Comparison of ENCODE assay signal across 18 cellular contexts in the genomic region with DNA sequence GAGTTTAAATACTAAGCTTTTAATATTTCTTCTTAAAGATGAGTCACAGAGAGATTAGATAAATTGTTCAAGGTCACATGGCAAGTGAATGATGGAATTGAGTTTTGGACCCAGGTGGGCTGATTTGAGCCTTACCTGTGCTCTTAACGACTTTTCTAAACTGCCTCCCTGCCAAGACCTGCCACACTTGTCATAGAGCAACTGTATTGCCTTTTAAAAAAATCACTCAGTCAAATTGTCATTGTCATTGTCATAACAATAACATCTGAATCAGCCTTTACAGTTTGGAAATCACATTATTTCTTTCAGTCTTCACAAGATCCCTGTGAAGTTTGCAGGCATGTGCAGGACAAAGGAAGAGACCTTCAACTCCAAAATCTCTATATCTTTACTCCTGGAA. TPM values are rescaled to one million over a fixed set of nuclear protein-coding genes. Genes with fewer than 3 reads are reported as not detected.
DNase-seq lines count a peak whose midpoint lies in the region; ATAC-seq, FAIRE-seq and TF ChIP-seq lines count a peak whose summit lies in the region.
"Had no signal": no experiment of that assay in that cellular context is flagged by ENCODE, and none has a peak within 500 bp of the region (broad histone marks: within the 10 kb centered on the region; RNA-seq: fewer than 3 reads in every experiment).

No MANE protein-coding gene starts in this region.

- no peak overlapping the region for H2BK5ac ChIP-seq in H9 (ENCODE audit: insufficient read length, low read length)

- no peak for TF ChIP-seq RAD21 in A549 (conservative IDR thresholded peaks at IDR 0.05 in 1 of 2, IDR thresholded peaks at IDR 0.05 in 1 of 2)

- H3K4me3 ChIP-seq in A549 (no peak overlapping the region), adrenal gland (no peak overlapping the region), osteoblast (ENCODE audit: insufficient read depth, low read length) (no peak overlapping the region), SJCRH30 (no peak overlapping the region)
- H3K4me3 ChIP-seq: HAP-1 had no signal

- H3K56ac ChIP-seq in H9 (ENCODE audit: insufficient read length, low read depth, low read length): no peak overlapping the region

- POLR2A ChIA-PET in A549 (lab: Yijun Ruan, JAX): no interaction called here

- H3K23ac ChIP-seq in H9 (ENCODE audit: insufficient read length, low read depth, low read length): no peak overlapping the region

- no peak overlapping the region for H2BK12ac ChIP-seq in H9 (ENCODE audit: insufficient read length, low read depth, low read length)

- no peaks in the 10 kb centered on the region for H3K79me1 ChIP-seq in H9 (ENCODE audit: insufficient read depth, low read depth, low read length, poor library complexity, severe bottlenecking)

- no peak overlapping the region for H4K5ac ChIP-seq in H9 (ENCODE audit: insufficient read length, low read depth, low read length)

- peaks cover 7% of the 10 kb centered on the region; the same call in 2 of the 3 replicates for H3K4me1 ChIP-seq in A549
- H3K4me1 ChIP-seq in H9 (ENCODE audit: insufficient read depth, low read length): peaks cover 8% of the 10 kb centered on the region
- peaks cover 15 to 25% of the 10 kb centered on the region in 2 donors for H3K4me1 ChIP-seq in adrenal gland (replicated peaks in 1 of 2)
- H3K4me1 ChIP-seq in osteoblast (ENCODE audit: insufficient read depth, low read length): no peaks in the 10 kb centered on the region
- no peaks in the 10 kb centered on the region for H3K4me1 ChIP-seq in SJCRH30
- H3K4me1 ChIP-seq: BE2C had no signal

- H4K20me1 ChIP-seq in H9 (ENCODE audit: control insufficient read depth, insufficient read depth, insufficient read length) (no peaks in the 10 kb centered on the region), osteoblast (ENCODE audit: insufficient read depth, low read length) (no peaks in the 10 kb centered on the region)

- H3K9me3 ChIP-seq in A549 (no peaks in the 10 kb centered on the region), H9 (ENCODE audit: control insufficient read depth, low read depth, low read length) (no peaks in the 10 kb centered on the region), adrenal gland (replicated peaks in 1 of 3) (no peaks in the 10 kb centered on the region), osteoblast (ENCODE audit: low read depth, low read length) (no peaks in the 10 kb centered on the region), SJCRH30 (replicated peaks) (no peaks in the 10 kb centered on the region)
- H3K9me3 ChIP-seq: BE2C, HAP-1 had no signal

- no peak overlapping the region for H3K14ac ChIP-seq in H9 (ENCODE audit: insufficient read depth, low read length)

- ATAC-seq in A549: no peak

- no peak overlapping the region for H4K91ac ChIP-seq in H9 (ENCODE audit: insufficient read length, low read depth, low read length)

- TF ChIP-seq POLR2A in A549 (IDR thresholded peaks at IDR 0.05; ENCODE audit: low read length) (no peak), adrenal gland (IDR thresholded peaks at IDR 0.05) (no peak)

- H3K27ac Mint-ChIP-seq in H9: peak overlapping the region in 2 of 3 experiments; percentile 74 to 75; a peak in 2 of 7 replicates
- H3K27ac Mint-ChIP-seq: CD4-positive, CD25-positive, alpha-beta regulatory T cell had no signal

- H3K27me3 Mint-ChIP-seq in H9 (ENCODE audit: low read depth): no peaks in the 10 kb centered on the region
- H3K27me3 Mint-ChIP-seq: CD4-positive, CD25-positive, alpha-beta regulatory T cell had no signal

- H3K4me2 ChIP-seq in A549: no peak overlapping the region
- no peak overlapping the region for H3K4me2 ChIP-seq in H9 (ENCODE audit: insufficient read depth, insufficient read length, low read length)
- H3K4me2 ChIP-seq in osteoblast (ENCODE audit: insufficient read depth, low read length): no peak overlapping the region

- no peak for FAIRE-seq in A549 (lab: Jason Lieb, UNC)
- FAIRE-seq: D721Med, G401.6, GM12891, GM19239, H1 had no signal

- H2BK20ac ChIP-seq in H9 (ENCODE audit: low read depth, low read length, poor library complexity, severe bottlenecking): no peak overlapping the region

- no peaks in the 10 kb centered on the region for H3K36me3 ChIP-seq in adrenal gland (replicated peaks in 1 of 2)
- H3K36me3 ChIP-seq in osteoblast (ENCODE audit: insufficient read depth, low read length): no peaks in the 10 kb centered on the region
- no peaks in the 10 kb centered on the region for H3K36me3 ChIP-seq in SJCRH30
- H3K36me3 ChIP-seq: HAP-1 had no signal

- no peaks in the 10 kb centered on the region for H3K9me3 Mint-ChIP-seq in H9
- H3K9me3 Mint-ChIP-seq: CD4-positive, CD25-positive, alpha-beta regulatory T cell; CD8-positive, alpha-beta memory T cell had no signal

- no peak overlapping the region for H3K18ac ChIP-seq in H9 (ENCODE audit: insufficient read length, low read depth, low read length)

- H3K9ac ChIP-seq in H9 (ENCODE audit: extremely low read depth, insufficient read length, low read length): no peak overlapping the region

- peaks cover 2 to 22% (median 15%) of the 10 kb centered on the region in 3 experiments; a peak in 5 of 7 replicates for H3K36me3 Mint-ChIP-seq in H9 (ENCODE audit: insufficient read depth in 1 of 3, low read depth in 3 of 3)
- H3K36me3 Mint-ChIP-seq: CD4-positive, CD25-positive, alpha-beta regulatory T cell had no signal

- H2AFZ ChIP-seq in H9 (ENCODE audit: low read length) (no peak overlapping the region), osteoblast (ENCODE audit: low read length) (no peak overlapping the region)

- peaks cover 47 to 53% of the 10 kb centered on the region in 2 experiments for H3K4me1 Mint-ChIP-seq in H9
- H3K4me1 Mint-ChIP-seq: CD4-positive, CD25-positive, alpha-beta regulatory T cell; CD8-positive, alpha-beta memory T cell had no signal

- H4K8ac ChIP-seq in H9 (replicated peaks; ENCODE audit: insufficient read length, low read depth, low read length): no peak overlapping the region

- H3K27me3 ChIP-seq in H9 (ENCODE audit: insufficient read depth, low read length): 0 out of 2 replicates have a peak, but pooled peaks cover 2% of the 10 kb centered on the region
- H3K27me3 ChIP-seq in adrenal gland: no peaks in the 10 kb centered on the region
- no peaks in the 10 kb centered on the region for H3K27me3 ChIP-seq in osteoblast (ENCODE audit: insufficient read depth, low read length)
- H3K27me3 ChIP-seq in SJCRH30: peaks cover 16% of the 10 kb centered on the region
- H3K27me3 ChIP-seq: BE2C had no signal

- H3T11ph ChIP-seq in H9 (ENCODE audit: low read length): no peak overlapping the region

- no peak overlapping the region for H2BK15ac ChIP-seq in H9 (ENCODE audit: low read depth, low read length)

- TF ChIP-seq CTCF in A549 (IDR thresholded peaks at IDR 0.05) (no peak), H9 (conservative IDR thresholded peaks at IDR 0.05) (no peak), adrenal gland (IDR thresholded peaks at IDR 0.05) (no peak), osteoblast (IDR thresholded peaks at IDR 0.05; ENCODE audit: extremely low read depth, low read depth, low read length) (no peak)

- intact Hi-C loops in adrenal gland (cut with DNase I): no loop called here
- intact Hi-C loops in posterior vena cava (cut with DNase I): no loop called here

- WGBS in A549 (ENCODE audit: missing lambda C conversion rate): 19% methylated on average over 1 of the region's 1 CpG
- no CpG with 5 or more reads among the region's 1 CpG for WGBS in H9 (ENCODE audit: extremely low coverage, insufficient read length, low lambda C conversion rate)
- 25 to 43% (median 30%) methylated on average over 1 of the region's 1 CpG for WGBS in adrenal gland, 4 donors

- DNase-seq in A549 (ENCODE audit: low read depth in 1 of 2, low spot score in 1 of 2) (no peak), H9 (no peak), adrenal gland (peak in 1 of 7 donors; percentile 11), osteoblast (ENCODE audit: insufficient read length, low spot score, missing footprints) (peak; percentile 77), posterior vena cava (ENCODE audit: low spot score) (no peak), SJCRH30 (no peak)
- DNase-seq: ACHN; BE2C; C1 segment of cervical spinal cord; CD4-positive, CD25-positive, alpha-beta regulatory T cell; CD8-positive, alpha-beta memory T cell; COR-L47 had no signal

- H3K4ac ChIP-seq in H9 (ENCODE audit: low read depth, low read length): no peak overlapping the region

- H3K27ac ChIP-seq in A549 (no peak overlapping the region), H9 (ENCODE audit: insufficient read length, low read depth, low read length) (no peak overlapping the region), adrenal gland (peak overlapping the region; percentile 14 to 78 (median 43)), osteoblast (ENCODE audit: low read depth, low read length) (no peak overlapping the region), SJCRH30 (no peak overlapping the region)

- H2BK120ac ChIP-seq in H9 (ENCODE audit: low read depth, low read length, poor library complexity, severe bottlenecking): no peak overlapping the region

- no peak overlapping the region for H3K4me3 Mint-ChIP-seq in H9
- H3K4me3 Mint-ChIP-seq: CD4-positive, CD25-positive, alpha-beta regulatory T cell; CD8-positive, alpha-beta memory T cell had no signal

- no peak overlapping the region for H2AK5ac ChIP-seq in H9 (ENCODE audit: insufficient read length, low read length)

- TF ChIP-seq EP300 in A549 (IDR thresholded peaks at IDR 0.05): no peak

- CTCF ChIA-PET in A549 (lab: Yijun Ruan, JAX): interaction anchor here (0.6 to 1.9 kb wide), 3 partner anchors 29 to 81 kb away, joined by 3 to 10 read pairs (median 3); no protein-coding TSS in a partner anchor

- no peaks in the 10 kb centered on the region for H3K23me2 ChIP-seq in H9 (ENCODE audit: insufficient read length, low read depth, low read length, poor library complexity, severe bottlenecking)

- no peaks in the 10 kb centered on the region for H3K79me2 ChIP-seq in H9 (ENCODE audit: insufficient read depth, low read length)
- no peaks in the 10 kb centered on the region for H3K79me2 ChIP-seq in osteoblast (ENCODE audit: insufficient read depth, low read length)

RNA-seq across cellular contexts. Expression of gene SLC4A8, which starts 25.7 kb away (rescaled TPM):
- polyA plus RNA-seq in A549 (2011; rRNA removed) (1.7 and 2.3 TPM in 2 replicates), A549 (2017; fragmentation: RNase III; extraction: RNeasy Plus Mini Kit Qiagen cat#74134 plus additional on column Dnase treatment) (1.1 to 1.6 TPM (median 1.4 TPM) in 3 replicates), adrenal gland (10 to 100 TPM in 1 of 3 donors, 1 to 10 TPM in 2; 3.1 to 10.6 (median 4.5) TPM)
- 0.66 and 0.79 TPM in 2 replicates for polyA plus RNA-seq in A549 (2012; cell fraction: cytosol; rRNA removed)
- polyA plus RNA-seq in A549 (2012; cell fraction: nucleus; rRNA removed): 1.3 and 2.0 TPM in 2 replicates
- polyA minus RNA-seq in A549 (2011; rRNA and poly(A)+ RNA removed): 2.6 and 3.3 TPM in 2 replicates
- total RNA-seq in H9 (2021) (18.0 and 26.3 TPM in 2 replicates), adrenal gland (10 to 100 TPM in 5 of 8 donors, 1 to 10 TPM in 3; 3.0 to 27.0 (median 13.2) TPM), osteoblast (1.2 and 2.9 TPM in 2 replicates), posterior vena cava (1 to 10 TPM in 1 of 2 donors, under 1 TPM in 1; 0.79 to 1.4 TPM)
- under 0.01 and 0.08 TPM in 2 replicates for total RNA-seq in SJCRH30 (2014; rRNA removed; shearing (Covaris generic))

RNA-seq across cellular contexts. Expression of gene GALNT6, which starts 59.1 kb away (rescaled TPM):
- polyA plus RNA-seq in A549 (2011; rRNA removed): 3.9 and 4.3 TPM in 2 replicates
- polyA plus RNA-seq in A549 (2012; cell fraction: cytosol; rRNA removed): 3.0 and 3.3 TPM in 2 replicates
- polyA plus RNA-seq in A549 (2012; cell fraction: nucleus; rRNA removed): 2.1 and 3.0 TPM in 2 replicates
- polyA plus RNA-seq in A549 (2017; fragmentation: RNase III; extraction: RNeasy Plus Mini Kit Qiagen cat#74134 plus additional on column Dnase treatment): 2.9 to 4.1 TPM (median 3.6 TPM) in 3 replicates
- 4.6 and 6.6 TPM in 2 replicates for polyA minus RNA-seq in A549 (2011; rRNA and poly(A)+ RNA removed)
- total RNA-seq in H9 (2021): 9.8 and 11.0 TPM in 2 replicates
- total RNA-seq in adrenal gland: 10 to 100 TPM in 1 of 8 donors, 1 to 10 TPM in 6, under 1 TPM in 1; 0.66 to 11.0 (median 6.8) TPM
- 1 to 10 TPM; 1.5 to 6.9 (median 1.7) TPM for polyA plus RNA-seq in adrenal gland
- 7.1 and 9.8 TPM in 2 replicates for total RNA-seq in osteoblast
- 1 to 10 TPM; 8.0 to 9.7 TPM for total RNA-seq in posterior vena cava
- 0.08 and 0.10 TPM in 2 replicates for total RNA-seq in SJCRH30 (2014; rRNA removed; shearing (Covaris generic))

Comparison
In these comparisons a context has a peak if more than half of its experiments do, and no peak if none do; other contexts are left out.
1. H3K27ac ChIP-seq: peak in adrenal gland (5 of 5); none in A549 (0 of 2), H9 (single experiment), osteoblast (single experiment) and SJCRH30 (single experiment).